1 cellular context compared by ENCODE assay signal in genomic region chr4:146521543-146522097, GRCh38.
TF ChIP-seq lines count a peak whose summit lies in the region.

TSS of gene SLC10A7 (minus strand) at chr4:146521940. CDS start at chr4:146521717, 223 bp downstream.

TF ChIP-seq in HEK293, 187 proteins besides CTCF, POLR2A, EP300 and RAD21 (continued from another document and continues in another):
- no peak for TF ChIP-seq ZNF148 (tag by site-specific recombination; IDR thresholded peaks at IDR 0.05; ENCODE audit: borderline replicate concordance)
- peak; percentile 60; the same call in 1 of the 2 replicates for TF ChIP-seq ZBTB6 (tag by site-specific recombination; IDR thresholded peaks at IDR 0.05)
- TF ChIP-seq ZNF654 (tag by site-specific recombination; IDR thresholded peaks at IDR 0.05; ENCODE audit: low read depth), result no peak
- 0 out of 2 replicates have a peak, but pooled peaks have one; percentile 17 for TF ChIP-seq ZNF76 (tag by site-specific recombination; IDR thresholded peaks at IDR 0.05; ENCODE audit: borderline replicate concordance, low read depth)
- TF ChIP-seq ZBTB17 (tag by site-specific recombination; IDR thresholded peaks at IDR 0.05), result peak; percentile 18; the same call in 1 of the 2 replicates
- no peak for TF ChIP-seq MYNN (tag by site-specific recombination; IDR thresholded peaks at IDR 0.05; ENCODE audit: borderline replicate concordance)
- no peak for TF ChIP-seq ZNF768 (tag by site-specific recombination; IDR thresholded peaks at IDR 0.05)
- no peak for TF ChIP-seq ZNF202 (tag by site-specific recombination; IDR thresholded peaks at IDR 0.05; ENCODE audit: borderline replicate concordance)
- TF ChIP-seq ZNF580 (tag by site-specific recombination; IDR thresholded peaks at IDR 0.05), result no peak
- TF ChIP-seq ZNF10 (tag by site-specific recombination; IDR thresholded peaks at IDR 0.05), result no peak
- TF ChIP-seq GLI4 (tag by site-specific recombination; IDR thresholded peaks at IDR 0.05), result peak; percentile 65; the same call in 1 of the 2 replicates
- no peak for TF ChIP-seq ZNF18 (tag by site-specific recombination; IDR thresholded peaks at IDR 0.05)
- TF ChIP-seq OSR2 (tag by site-specific recombination; IDR thresholded peaks at IDR 0.05), result no peak
- no peak for TF ChIP-seq ZNF248 (tag by site-specific recombination; IDR thresholded peaks at IDR 0.05)
- no peak for TF ChIP-seq ZNF610 (tag by site-specific recombination; IDR thresholded peaks at IDR 0.05; ENCODE audit: borderline replicate concordance)
- TF ChIP-seq ZNF623 (tag by site-specific recombination; IDR thresholded peaks at IDR 0.05), result no peak
- no peak for TF ChIP-seq SP2 (tag by site-specific recombination; IDR thresholded peaks at IDR 0.05)
- peak; percentile 89 for TF ChIP-seq PRDM10 (tag by site-specific recombination; IDR thresholded peaks at IDR 0.05)
- TF ChIP-seq ZNF2 (tag by site-specific recombination; IDR thresholded peaks at IDR 0.05), result no peak
- no peak for TF ChIP-seq ZNF112 (tag by site-specific recombination; IDR thresholded peaks at IDR 0.05)
- no peak for TF ChIP-seq ZNF837 (tag by site-specific recombination; IDR thresholded peaks at IDR 0.05)
- no peak for TF ChIP-seq ELK4 (IDR thresholded peaks at IDR 0.05; ENCODE audit: borderline replicate concordance, low read depth, low read length)
- TF ChIP-seq ZNF146 (tag by site-specific recombination; IDR thresholded peaks at IDR 0.05), result peak; percentile 65; the same call in 1 of the 2 replicates
- no peak for TF ChIP-seq ZNF214 (tag by site-specific recombination; IDR thresholded peaks at IDR 0.05; ENCODE audit: borderline replicate concordance)
- TF ChIP-seq REST (tag by site-specific recombination; IDR thresholded peaks at IDR 0.05), result peak; percentile 11; the same call in 1 of the 2 replicates
- no peak for TF ChIP-seq ZBTB49 (tag by site-specific recombination; IDR thresholded peaks at IDR 0.05; ENCODE audit: low read depth)
- TF ChIP-seq ZNF529 (tag by site-specific recombination; IDR thresholded peaks at IDR 0.05; ENCODE audit: insufficient replicate concordance), result no peak
- no peak for TF ChIP-seq ZNF585B (tag by site-specific recombination; IDR thresholded peaks at IDR 0.05)
- no peak for TF ChIP-seq ZNF404 (tag by site-specific recombination; IDR thresholded peaks at IDR 0.05)
- TF ChIP-seq PRDM4 (tag by site-specific recombination; IDR thresholded peaks at IDR 0.05), result no peak
- no peak for TF ChIP-seq ZNF626 (tag by site-specific recombination; IDR thresholded peaks at IDR 0.05)
- TF ChIP-seq ZSCAN18 (tag by site-specific recombination; IDR thresholded peaks at IDR 0.05), result no peak
- TF ChIP-seq ZSCAN16 (tag by site-specific recombination; IDR thresholded peaks at IDR 0.05), result no peak
- no peak for TF ChIP-seq KLF17 (tag by site-specific recombination; IDR thresholded peaks at IDR 0.05)
- peak; percentile 36 for TF ChIP-seq GLIS2 (tag by site-specific recombination; IDR thresholded peaks at IDR 0.05)
